32 cellular contexts compared by ENCODE assay signal in the genomic region with DNA sequence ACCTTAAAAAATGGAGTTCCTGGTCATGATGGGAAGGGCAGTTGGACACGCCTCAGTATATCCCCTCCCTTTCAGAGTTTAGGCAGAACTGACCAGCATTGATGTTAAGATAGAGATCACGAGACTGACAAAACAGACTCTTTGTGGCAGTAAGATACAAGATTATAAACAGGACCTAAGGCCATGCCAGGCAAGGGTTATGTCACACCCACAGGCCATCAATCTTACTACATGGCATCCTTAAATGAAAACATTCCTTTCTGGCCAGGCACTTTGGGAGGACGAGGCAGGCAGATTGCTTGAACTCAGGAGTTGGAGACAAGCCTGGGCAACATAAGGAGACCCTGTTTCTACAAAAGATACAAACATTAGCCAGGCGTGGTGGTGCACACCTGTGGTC.
"Had no signal": no experiment of that assay in that cellular context is flagged by ENCODE, and none has a peak within 500 bp of the region (broad histone marks: within the 10 kb centered on the region; RNA-seq: fewer than 3 reads in every experiment).

No MANE protein-coding gene starts in this region.

- H3K9me3 ChIP-seq: ascending aorta had no signal

- H3K4me3 Mint-ChIP-seq: activated B cell treated with CpG ODN at 0.5 μM for 24 hours; activated CD4-positive, alpha-beta memory T cell treated with anti-CD3 and anti-CD28 coated beads for 36 hours; activated CD4-positive, alpha-beta T cell treated with anti-CD3 and anti-CD28 coated beads for 36 hours; activated CD4-positive, alpha-beta T cell treated with anti-CD3 and anti-CD28 coated beads, Interleukin-2, amount 10 ng/mL, durations not matched to agents 24 days and 14 days; activated CD8-positive, alpha-beta memory T cell treated with anti-CD3 and anti-CD28 coated beads, Interleukin-2, amount 10 ng/mL, durations not matched to agents 7 days and 5 days; activated CD8-positive, alpha-beta T cell treated with anti-CD3 and anti-CD28 coated beads, Interleukin-2, amount 10 ng/mL, durations not matched to agents 7 days and 5 days; activated naive CD4-positive, alpha-beta T cell treated with anti-CD3 and anti-CD28 coated beads, Interleukin-2, amount 10 ng/mL, durations not matched to agents 7 days and 5 days; activated naive CD8-positive, alpha-beta T cell treated with anti-CD3 and anti-CD28 coated beads, Interleukin-2, amount 10 ng/mL, durations not matched to agents 7 days and 5 days; activated T-cell treated with anti-CD3 and anti-CD28 coated beads, Interleukin-2, amount 50 U/mL, for 72 hours; central memory CD8-positive, alpha-beta T cell; dendritic cell treated with granulocyte-macrophage colony-stimulating factor and Interleukin-4, amounts not matched to agents 40 ng/mL and 50 ng/mL, for 4 days; endodermal cell; T-helper 2 cell treated with Interferon-gamma antibody and Interleukin-4, amounts not matched to agents 5 μg/mL and 100 μg/mL, for 36 hours had no signal

- H3K4me2 ChIP-seq: hepatocyte had no signal

- H3K27me3 ChIP-seq: ascending aorta, hepatocyte had no signal

- H3K36me3 Mint-ChIP-seq: activated CD4-positive, alpha-beta memory T cell treated with anti-CD3 and anti-CD28 coated beads for 36 hours; activated CD8-positive, alpha-beta memory T cell treated with anti-CD3 and anti-CD28 coated beads, Interleukin-2, amount 10 ng/mL, durations not matched to agents 7 days and 5 days; activated naive CD4-positive, alpha-beta T cell treated with anti-CD3 and anti-CD28 coated beads, Interleukin-2, amount 10 ng/mL, durations not matched to agents 7 days and 5 days; activated naive CD4-positive, alpha-beta T cell treated with anti-CD3 and anti-CD28 coated beads, Interleukin-2, amount 50 U/mL, for 72 hours; activated naive CD8-positive, alpha-beta T cell treated with anti-CD3 and anti-CD28 coated beads, Interleukin-2, amount 10 ng/mL, durations not matched to agents 7 days and 5 days had no signal

- H3K36me3 ChIP-seq: ascending aorta, brain microvascular endothelial cell, gastroesophageal sphincter, heart right ventricle, WERI-Rb-1 had no signal

- H3K9me3 Mint-ChIP-seq: activated CD4-positive, alpha-beta memory T cell treated with anti-CD3 and anti-CD28 coated beads for 36 hours; activated T-cell treated with anti-CD3 and anti-CD28 coated beads, Interleukin-2, amount 50 U/mL, for 72 hours; central memory CD8-positive, alpha-beta T cell; dendritic cell treated with granulocyte-macrophage colony-stimulating factor and Interleukin-4, amounts not matched to agents 40 ng/mL and 50 ng/mL, for 4 days; T-helper 2 cell treated with Interferon-gamma antibody and Interleukin-4, amounts not matched to agents 5 μg/mL and 100 μg/mL, for 36 hours had no signal

- H3K79me2 ChIP-seq: hepatocyte had no signal

- DNase-seq: activated B cell treated with CpG ODN at 0.5 μM for 24 hours; activated CD4-positive, alpha-beta memory T cell treated with anti-CD3 and anti-CD28 coated beads for 36 hours; activated CD4-positive, alpha-beta T cell treated with anti-CD3 and anti-CD28 coated beads for 36 hours; activated CD4-positive, alpha-beta T cell treated with anti-CD3 and anti-CD28 coated beads, Interleukin-2, amount 10 ng/mL, durations not matched to agents 24 days and 14 days; activated CD4-positive, CD25-positive, alpha-beta regulatory T cell treated with anti-CD3 and anti-CD28 coated beads, Interleukin-2, amount 50 U/mL, for 72 hours; activated CD8-positive, alpha-beta memory T cell treated with anti-CD3 and anti-CD28 coated beads, Interleukin-2, amount 10 ng/mL, durations not matched to agents 7 days and 5 days; activated CD8-positive, alpha-beta memory T cell treated with anti-CD3 and anti-CD28 coated beads, Interleukin-2, amount 50 U/mL, for 4 hours; activated CD8-positive, alpha-beta T cell treated with anti-CD3 and anti-CD28 coated beads, Interleukin-2, amount 10 ng/mL, durations not matched to agents 7 days and 5 days; activated gamma-delta T cell; activated naive CD4-positive, alpha-beta T cell; activated naive CD4-positive, alpha-beta T cell treated with anti-CD3 and anti-CD28 coated beads, Interleukin-2, amount 10 ng/mL, durations not matched to agents 7 days and 5 days; activated naive CD8-positive, alpha-beta T cell treated with anti-CD3 and anti-CD28 coated beads, Interleukin-2, amount 10 ng/mL, durations not matched to agents 7 days and 5 days; activated T-cell treated with anti-CD3 and anti-CD28 coated beads, Interleukin-2, amount 50 U/mL, for 1 hour; activated T-cell treated with anti-CD3 and anti-CD28 coated beads, Interleukin-2, amount 50 U/mL, for 72 hours; brain microvascular endothelial cell; dorsolateral prefrontal cortex; effector memory CD4-positive, alpha-beta T cell; endodermal cell; heart right ventricle; T-helper 1 cell; T-helper 17 cell; T1000; WERI-Rb-1 had no signal

- H3K27ac Mint-ChIP-seq: activated B cell treated with CpG ODN at 0.5 μM for 24 hours; activated CD4-positive, alpha-beta memory T cell treated with anti-CD3 and anti-CD28 coated beads for 36 hours; activated CD4-positive, alpha-beta T cell treated with anti-CD3 and anti-CD28 coated beads for 36 hours; activated CD4-positive, alpha-beta T cell treated with anti-CD3 and anti-CD28 coated beads, Interleukin-2, amount 10 ng/mL, durations not matched to agents 24 days and 14 days; activated CD8-positive, alpha-beta memory T cell treated with anti-CD3 and anti-CD28 coated beads, Interleukin-2, amount 10 ng/mL, durations not matched to agents 7 days and 5 days; activated CD8-positive, alpha-beta T cell treated with anti-CD3 and anti-CD28 coated beads, Interleukin-2, amount 10 ng/mL, durations not matched to agents 7 days and 5 days; activated naive CD4-positive, alpha-beta T cell treated with anti-CD3 and anti-CD28 coated beads, Interleukin-2, amount 10 ng/mL, durations not matched to agents 7 days and 5 days; activated naive CD8-positive, alpha-beta T cell treated with anti-CD3 and anti-CD28 coated beads, Interleukin-2, amount 10 ng/mL, durations not matched to agents 7 days and 5 days; activated T-cell treated with anti-CD3 and anti-CD28 coated beads, Interleukin-2, amount 50 U/mL, for 72 hours; dendritic cell treated with granulocyte-macrophage colony-stimulating factor and Interleukin-4, amounts not matched to agents 40 ng/mL and 50 ng/mL, for 4 days; endodermal cell; T-helper 17 cell; T-helper 2 cell treated with Interferon-gamma antibody and Interleukin-4, amounts not matched to agents 5 μg/mL and 100 μg/mL, for 36 hours had no signal

- H2AFZ ChIP-seq: hepatocyte had no signal

- H3K4me1 ChIP-seq: ascending aorta, foreskin keratinocyte, gastroesophageal sphincter, heart right ventricle had no signal

- H3K4me3 ChIP-seq: ascending aorta, coronary artery, dorsolateral prefrontal cortex, gastroesophageal sphincter, heart right ventricle, hepatocyte had no signal

- H3K27ac ChIP-seq: ascending aorta, brain microvascular endothelial cell, coronary artery, dorsolateral prefrontal cortex, foreskin keratinocyte, gastroesophageal sphincter, heart right ventricle, hepatocyte, WERI-Rb-1 had no signal
